In genomic region chr7:76333388-76334101, GRCh38 we compare ENCODE assay signal across 2 cellular contexts.
TF ChIP-seq lines count a peak whose summit lies in the region.

No MANE protein-coding gene starts in this region.

TF ChIP-seq in GM23338, 12 proteins besides CTCF, POLR2A, EP300 and RAD21:
- TF ChIP-seq REST (IDR thresholded peaks at IDR 0.05; ENCODE audit: unreplicated experiment) (no peak), EZH2 (IDR thresholded peaks at IDR 0.05; ENCODE audit: low read depth, unreplicated experiment) (no peak), ZNF462 (CRISPR knock-in tag; IDR thresholded peaks at IDR 0.05) (no peak), ETS1 (IDR thresholded peaks at IDR 0.05) (no peak), STAT1 (IDR thresholded peaks at IDR 0.05; ENCODE audit: unreplicated experiment) (no peak), NANOG (IDR thresholded peaks at IDR 0.05; ENCODE audit: borderline replicate concordance) (no peak), EZH2phosphoT487 (IDR thresholded peaks at IDR 0.05; ENCODE audit: unreplicated experiment) (no peak), ZNF331 (CRISPR knock-in tag; IDR thresholded peaks at IDR 0.05; ENCODE audit: low read depth) (no peak), JUNB (IDR thresholded peaks at IDR 0.05; ENCODE audit: unreplicated experiment) (no peak), POLR2AphosphoS5 (IDR thresholded peaks at IDR 0.05; ENCODE audit: low read depth) (no peak), CREB1 (CRISPR knock-in tag; IDR thresholded peaks at IDR 0.05; ENCODE audit: low read depth) (no peak), ZNF114 (CRISPR knock-in tag; IDR thresholded peaks at IDR 0.05) (no peak)

TF ChIP-seq in HEK293T, 16 proteins besides CTCF, POLR2A, EP300 and RAD21 (continued from another document):
- no peak for TF ChIP-seq CTBP1 (IDR thresholded peaks at IDR 0.05; ENCODE audit: borderline replicate concordance)
